In the genomic region with DNA sequence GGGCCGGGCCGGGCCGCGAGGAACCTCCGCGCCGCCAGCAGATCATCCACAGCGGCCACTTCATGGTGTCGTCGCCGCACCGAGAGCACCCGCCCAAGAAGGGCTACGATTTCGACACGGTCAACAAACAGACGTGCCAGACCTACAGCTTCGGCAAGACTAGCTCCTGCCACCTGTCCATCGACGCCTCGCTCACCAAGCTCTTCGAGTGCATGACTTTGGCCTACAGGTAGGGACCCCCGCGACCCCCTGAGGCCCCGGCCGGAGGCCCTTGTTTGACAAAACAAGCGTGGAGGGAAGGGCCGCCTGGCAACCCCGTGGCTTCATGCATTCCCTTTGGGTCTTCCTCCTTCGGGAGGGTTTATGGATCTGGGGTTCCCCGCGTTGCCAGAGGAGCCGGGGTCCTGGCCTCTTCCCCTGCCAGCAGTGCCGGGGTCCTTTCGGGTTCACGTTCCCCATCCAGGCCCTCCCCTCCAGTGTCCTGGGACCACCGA, we compare ENCODE assay signal across 1 cellular context.
TF ChIP-seq lines count a peak whose summit lies in the region.

No MANE protein-coding gene starts in this region.

TF ChIP-seq in HepG2, 621 proteins besides CTCF, POLR2A, EP300 and RAD21 (continued from another document and continues in another):
- TF ChIP-seq, protein P1, sequence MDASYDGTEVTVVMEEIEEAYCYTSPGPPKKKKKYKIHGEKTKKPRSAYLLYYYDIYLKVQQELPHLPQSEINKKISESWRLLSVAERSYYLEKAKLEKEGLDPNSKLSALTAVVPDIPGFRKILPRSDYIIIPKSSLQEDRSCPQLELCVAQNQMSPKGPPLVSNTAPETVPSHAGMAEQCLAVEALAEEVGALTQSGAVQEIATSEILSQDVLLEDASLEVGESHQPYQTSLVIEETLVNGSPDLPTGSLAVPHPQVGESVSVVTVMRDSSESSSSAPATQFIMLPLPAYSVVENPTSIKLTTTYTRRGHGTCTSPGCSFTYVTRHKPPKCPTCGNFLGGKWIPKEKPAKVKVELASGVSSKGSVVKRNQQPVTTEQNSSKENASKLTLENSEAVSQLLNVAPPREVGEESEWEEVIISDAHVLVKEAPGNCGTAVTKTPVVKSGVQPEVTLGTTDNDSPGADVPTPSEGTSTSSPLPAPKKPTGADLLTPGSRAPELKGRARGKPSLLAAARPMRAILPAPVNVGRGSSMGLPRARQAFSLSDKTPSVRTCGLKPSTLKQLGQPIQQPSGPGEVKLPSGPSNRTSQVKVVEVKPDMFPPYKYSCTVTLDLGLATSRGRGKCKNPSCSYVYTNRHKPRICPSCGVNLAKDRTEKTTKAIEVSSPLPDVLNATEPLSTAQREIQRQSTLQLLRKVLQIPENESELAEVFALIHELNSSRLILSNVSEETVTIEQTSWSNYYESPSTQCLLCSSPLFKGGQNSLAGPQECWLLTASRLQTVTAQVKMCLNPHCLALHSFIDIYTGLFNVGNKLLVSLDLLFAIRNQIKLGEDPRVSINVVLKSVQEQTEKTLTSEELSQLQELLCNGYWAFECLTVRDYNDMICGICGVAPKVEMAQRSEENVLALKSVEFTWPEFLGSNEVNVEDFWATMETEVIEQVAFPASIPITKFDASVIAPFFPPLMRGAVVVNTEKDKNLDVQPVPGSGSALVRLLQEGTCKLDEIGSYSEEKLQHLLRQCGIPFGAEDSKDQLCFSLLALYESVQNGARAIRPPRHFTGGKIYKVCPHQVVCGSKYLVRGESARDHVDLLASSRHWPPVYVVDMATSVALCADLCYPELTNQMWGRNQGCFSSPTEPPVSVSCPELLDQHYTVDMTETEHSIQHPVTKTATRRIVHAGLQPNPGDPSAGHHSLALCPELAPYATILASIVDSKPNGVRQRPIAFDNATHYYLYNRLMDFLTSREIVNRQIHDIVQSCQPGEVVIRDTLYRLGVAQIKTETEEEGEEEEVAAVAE (CRISPR knock-in tag; IDR thresholded peaks at IDR 0.05; ENCODE audit: borderline replicate concordance): peak; percentile 64; the same call in 1 of the 2 replicates
- TF ChIP-seq, protein P2, sequence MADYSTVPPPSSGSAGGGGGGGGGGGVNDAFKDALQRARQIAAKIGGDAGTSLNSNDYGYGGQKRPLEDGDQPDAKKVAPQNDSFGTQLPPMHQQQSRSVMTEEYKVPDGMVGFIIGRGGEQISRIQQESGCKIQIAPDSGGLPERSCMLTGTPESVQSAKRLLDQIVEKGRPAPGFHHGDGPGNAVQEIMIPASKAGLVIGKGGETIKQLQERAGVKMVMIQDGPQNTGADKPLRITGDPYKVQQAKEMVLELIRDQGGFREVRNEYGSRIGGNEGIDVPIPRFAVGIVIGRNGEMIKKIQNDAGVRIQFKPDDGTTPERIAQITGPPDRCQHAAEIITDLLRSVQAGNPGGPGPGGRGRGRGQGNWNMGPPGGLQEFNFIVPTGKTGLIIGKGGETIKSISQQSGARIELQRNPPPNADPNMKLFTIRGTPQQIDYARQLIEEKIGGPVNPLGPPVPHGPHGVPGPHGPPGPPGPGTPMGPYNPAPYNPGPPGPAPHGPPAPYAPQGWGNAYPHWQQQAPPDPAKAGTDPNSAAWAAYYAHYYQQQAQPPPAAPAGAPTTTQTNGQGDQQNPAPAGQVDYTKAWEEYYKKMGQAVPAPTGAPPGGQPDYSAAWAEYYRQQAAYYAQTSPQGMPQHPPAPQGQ (CRISPR knock-in tag; IDR thresholded peaks at IDR 0.05; ENCODE audit: borderline replicate concordance): no peak
- TF ChIP-seq ZSCAN22 (CRISPR knock-in tag; IDR thresholded peaks at IDR 0.05): 0 out of 2 replicates have a peak, but pooled peaks have one; percentile 21
- TF ChIP-seq, protein P3, sequence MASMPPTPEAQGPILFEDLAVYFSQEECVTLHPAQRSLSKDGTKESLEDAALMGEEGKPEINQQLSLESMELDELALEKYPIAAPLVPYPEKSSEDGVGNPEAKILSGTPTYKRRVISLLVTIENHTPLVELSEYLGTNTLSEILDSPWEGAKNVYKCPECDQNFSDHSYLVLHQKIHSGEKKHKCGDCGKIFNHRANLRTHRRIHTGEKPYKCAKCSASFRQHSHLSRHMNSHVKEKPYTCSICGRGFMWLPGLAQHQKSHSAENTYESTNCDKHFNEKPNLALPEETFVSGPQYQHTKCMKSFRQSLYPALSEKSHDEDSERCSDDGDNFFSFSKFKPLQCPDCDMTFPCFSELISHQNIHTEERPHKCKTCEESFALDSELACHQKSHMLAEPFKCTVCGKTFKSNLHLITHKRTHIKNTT (CRISPR knock-in tag; IDR thresholded peaks at IDR 0.05): no peak
- peak; percentile 77 for TF ChIP-seq ARNT2 (CRISPR knock-in tag; IDR thresholded peaks at IDR 0.05; ENCODE audit: low read depth)
- TF ChIP-seq ZNF766 (CRISPR knock-in tag; IDR thresholded peaks at IDR 0.05; ENCODE audit: borderline replicate concordance): peak; percentile 93; the same call in 1 of the 2 replicates
- peak; percentile 69; the same call in 1 of the 2 replicates for TF ChIP-seq REL (CRISPR knock-in tag; conservative IDR thresholded peaks at IDR 0.05)
- TF ChIP-seq ZNF451 (CRISPR knock-in tag; IDR thresholded peaks at IDR 0.05): peak; percentile 68; the same call in 1 of the 2 replicates
- peak; percentile 79; the same call in 1 of the 2 replicates for TF ChIP-seq ZNF274 (CRISPR knock-in tag; IDR thresholded peaks at IDR 0.05)
- TF ChIP-seq RBAK (CRISPR knock-in tag; IDR thresholded peaks at IDR 0.05): no peak
- no peak for TF ChIP-seq MBNL3 (CRISPR knock-in tag; conservative IDR thresholded peaks at IDR 0.05)
- TF ChIP-seq SYNCRIP (IDR thresholded peaks at IDR 0.05; ENCODE audit: insufficient read depth, low read depth, low read length): no peak
- TF ChIP-seq NFKB2 (CRISPR knock-in tag; IDR thresholded peaks at IDR 0.05; ENCODE audit: borderline replicate concordance): peak; percentile 97
- TF ChIP-seq, protein P4, sequence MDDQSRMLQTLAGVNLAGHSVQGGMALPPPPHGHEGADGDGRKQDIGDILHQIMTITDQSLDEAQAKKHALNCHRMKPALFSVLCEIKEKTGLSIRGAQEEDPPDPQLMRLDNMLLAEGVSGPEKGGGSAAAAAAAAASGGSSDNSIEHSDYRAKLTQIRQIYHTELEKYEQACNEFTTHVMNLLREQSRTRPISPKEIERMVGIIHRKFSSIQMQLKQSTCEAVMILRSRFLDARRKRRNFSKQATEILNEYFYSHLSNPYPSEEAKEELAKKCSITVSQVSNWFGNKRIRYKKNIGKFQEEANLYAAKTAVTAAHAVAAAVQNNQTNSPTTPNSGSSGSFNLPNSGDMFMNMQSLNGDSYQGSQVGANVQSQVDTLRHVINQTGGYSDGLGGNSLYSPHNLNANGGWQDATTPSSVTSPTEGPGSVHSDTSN (CRISPR knock-in tag; IDR thresholded peaks at IDR 0.05; ENCODE audit: borderline replicate concordance): 0 out of 2 replicates have a peak, but pooled peaks have one; percentile 33
- 0 out of 2 replicates have a peak, but pooled peaks have one; percentile 41 for TF ChIP-seq FOXM1 (CRISPR knock-in tag; IDR thresholded peaks at IDR 0.05)
- peak; percentile 81; the same call in 1 of the 2 replicates for TF ChIP-seq ZNF256 (CRISPR knock-in tag; conservative IDR thresholded peaks at IDR 0.05)
- TF ChIP-seq, protein P5, sequence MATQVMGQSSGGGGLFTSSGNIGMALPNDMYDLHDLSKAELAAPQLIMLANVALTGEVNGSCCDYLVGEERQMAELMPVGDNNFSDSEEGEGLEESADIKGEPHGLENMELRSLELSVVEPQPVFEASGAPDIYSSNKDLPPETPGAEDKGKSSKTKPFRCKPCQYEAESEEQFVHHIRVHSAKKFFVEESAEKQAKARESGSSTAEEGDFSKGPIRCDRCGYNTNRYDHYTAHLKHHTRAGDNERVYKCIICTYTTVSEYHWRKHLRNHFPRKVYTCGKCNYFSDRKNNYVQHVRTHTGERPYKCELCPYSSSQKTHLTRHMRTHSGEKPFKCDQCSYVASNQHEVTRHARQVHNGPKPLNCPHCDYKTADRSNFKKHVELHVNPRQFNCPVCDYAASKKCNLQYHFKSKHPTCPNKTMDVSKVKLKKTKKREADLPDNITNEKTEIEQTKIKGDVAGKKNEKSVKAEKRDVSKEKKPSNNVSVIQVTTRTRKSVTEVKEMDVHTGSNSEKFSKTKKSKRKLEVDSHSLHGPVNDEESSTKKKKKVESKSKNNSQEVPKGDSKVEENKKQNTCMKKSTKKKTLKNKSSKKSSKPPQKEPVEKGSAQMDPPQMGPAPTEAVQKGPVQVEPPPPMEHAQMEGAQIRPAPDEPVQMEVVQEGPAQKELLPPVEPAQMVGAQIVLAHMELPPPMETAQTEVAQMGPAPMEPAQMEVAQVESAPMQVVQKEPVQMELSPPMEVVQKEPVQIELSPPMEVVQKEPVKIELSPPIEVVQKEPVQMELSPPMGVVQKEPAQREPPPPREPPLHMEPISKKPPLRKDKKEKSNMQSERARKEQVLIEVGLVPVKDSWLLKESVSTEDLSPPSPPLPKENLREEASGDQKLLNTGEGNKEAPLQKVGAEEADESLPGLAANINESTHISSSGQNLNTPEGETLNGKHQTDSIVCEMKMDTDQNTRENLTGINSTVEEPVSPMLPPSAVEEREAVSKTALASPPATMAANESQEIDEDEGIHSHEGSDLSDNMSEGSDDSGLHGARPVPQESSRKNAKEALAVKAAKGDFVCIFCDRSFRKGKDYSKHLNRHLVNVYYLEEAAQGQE (IDR thresholded peaks at IDR 0.05; ENCODE audit: borderline replicate concordance in 1 of 2, low read depth in 1 of 2, low read length in 2 of 2): no peak
- no peak; the same call in 1 of the 2 replicates for TF ChIP-seq BRCA1 (CRISPR knock-in tag; IDR thresholded peaks at IDR 0.05)
- 0 out of 2 replicates have a peak, but pooled peaks have one; percentile 70 for TF ChIP-seq TEAD2 (CRISPR knock-in tag; IDR thresholded peaks at IDR 0.05)
- TF ChIP-seq, protein P6, sequence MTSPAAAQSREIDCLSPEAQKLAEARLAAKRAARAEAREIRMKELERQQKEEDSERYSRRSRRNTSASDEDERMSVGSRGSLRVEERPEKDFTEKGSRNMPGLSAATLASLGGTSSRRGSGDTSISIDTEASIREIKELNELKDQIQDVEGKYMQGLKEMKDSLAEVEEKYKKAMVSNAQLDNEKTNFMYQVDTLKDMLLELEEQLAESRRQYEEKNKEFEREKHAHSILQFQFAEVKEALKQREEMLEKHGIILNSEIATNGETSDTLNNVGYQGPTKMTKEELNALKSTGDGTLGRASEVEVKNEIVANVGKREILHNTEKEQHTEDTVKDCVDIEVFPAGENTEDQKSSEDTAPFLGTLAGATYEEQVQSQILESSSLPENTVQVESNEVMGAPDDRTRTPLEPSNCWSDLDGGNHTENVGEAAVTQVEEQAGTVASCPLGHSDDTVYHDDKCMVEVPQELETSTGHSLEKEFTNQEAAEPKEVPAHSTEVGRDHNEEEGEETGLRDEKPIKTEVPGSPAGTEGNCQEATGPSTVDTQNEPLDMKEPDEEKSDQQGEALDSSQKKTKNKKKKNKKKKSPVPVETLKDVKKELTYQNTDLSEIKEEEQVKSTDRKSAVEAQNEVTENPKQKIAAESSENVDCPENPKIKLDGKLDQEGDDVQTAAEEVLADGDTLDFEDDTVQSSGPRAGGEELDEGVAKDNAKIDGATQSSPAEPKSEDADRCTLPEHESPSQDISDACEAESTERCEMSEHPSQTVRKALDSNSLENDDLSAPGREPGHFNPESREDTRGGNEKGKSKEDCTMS (CRISPR knock-in tag; conservative IDR thresholded peaks at IDR 0.05): no peak
- TF ChIP-seq, protein P7, sequence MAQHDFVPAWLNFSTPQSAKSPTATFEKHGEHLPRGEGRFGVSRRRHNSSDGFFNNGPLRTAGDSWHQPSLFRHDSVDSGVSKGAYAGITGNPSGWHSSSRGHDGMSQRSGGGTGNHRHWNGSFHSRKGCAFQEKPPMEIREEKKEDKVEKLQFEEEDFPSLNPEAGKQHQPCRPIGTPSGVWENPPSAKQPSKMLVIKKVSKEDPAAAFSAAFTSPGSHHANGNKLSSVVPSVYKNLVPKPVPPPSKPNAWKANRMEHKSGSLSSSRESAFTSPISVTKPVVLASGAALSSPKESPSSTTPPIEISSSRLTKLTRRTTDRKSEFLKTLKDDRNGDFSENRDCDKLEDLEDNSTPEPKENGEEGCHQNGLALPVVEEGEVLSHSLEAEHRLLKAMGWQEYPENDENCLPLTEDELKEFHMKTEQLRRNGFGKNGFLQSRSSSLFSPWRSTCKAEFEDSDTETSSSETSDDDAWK (CRISPR knock-in tag; IDR thresholded peaks at IDR 0.05): no peak
- TF ChIP-seq, protein P8, sequence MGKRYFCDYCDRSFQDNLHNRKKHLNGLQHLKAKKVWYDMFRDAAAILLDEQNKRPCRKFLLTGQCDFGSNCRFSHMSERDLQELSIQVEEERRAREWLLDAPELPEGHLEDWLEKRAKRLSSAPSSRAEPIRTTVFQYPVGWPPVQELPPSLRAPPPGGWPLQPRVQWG (CRISPR knock-in tag; IDR thresholded peaks at IDR 0.05; ENCODE audit: borderline replicate concordance, low read depth): no peak
- 0 out of 2 replicates have a peak, but pooled peaks have one; percentile 27 for TF ChIP-seq KAT7 (CRISPR knock-in tag; IDR thresholded peaks at IDR 0.05; ENCODE audit: borderline replicate concordance)
- no peak for TF ChIP-seq RORA (CRISPR knock-in tag; IDR thresholded peaks at IDR 0.05)
- TF ChIP-seq ZNF598 (CRISPR knock-in tag; IDR thresholded peaks at IDR 0.05; ENCODE audit: borderline replicate concordance): no peak
- peak; percentile 80; the same call in 1 of the 2 replicates for TF ChIP-seq ZFP41 (CRISPR knock-in tag; IDR thresholded peaks at IDR 0.05; ENCODE audit: borderline replicate concordance)
- TF ChIP-seq, protein P9, sequence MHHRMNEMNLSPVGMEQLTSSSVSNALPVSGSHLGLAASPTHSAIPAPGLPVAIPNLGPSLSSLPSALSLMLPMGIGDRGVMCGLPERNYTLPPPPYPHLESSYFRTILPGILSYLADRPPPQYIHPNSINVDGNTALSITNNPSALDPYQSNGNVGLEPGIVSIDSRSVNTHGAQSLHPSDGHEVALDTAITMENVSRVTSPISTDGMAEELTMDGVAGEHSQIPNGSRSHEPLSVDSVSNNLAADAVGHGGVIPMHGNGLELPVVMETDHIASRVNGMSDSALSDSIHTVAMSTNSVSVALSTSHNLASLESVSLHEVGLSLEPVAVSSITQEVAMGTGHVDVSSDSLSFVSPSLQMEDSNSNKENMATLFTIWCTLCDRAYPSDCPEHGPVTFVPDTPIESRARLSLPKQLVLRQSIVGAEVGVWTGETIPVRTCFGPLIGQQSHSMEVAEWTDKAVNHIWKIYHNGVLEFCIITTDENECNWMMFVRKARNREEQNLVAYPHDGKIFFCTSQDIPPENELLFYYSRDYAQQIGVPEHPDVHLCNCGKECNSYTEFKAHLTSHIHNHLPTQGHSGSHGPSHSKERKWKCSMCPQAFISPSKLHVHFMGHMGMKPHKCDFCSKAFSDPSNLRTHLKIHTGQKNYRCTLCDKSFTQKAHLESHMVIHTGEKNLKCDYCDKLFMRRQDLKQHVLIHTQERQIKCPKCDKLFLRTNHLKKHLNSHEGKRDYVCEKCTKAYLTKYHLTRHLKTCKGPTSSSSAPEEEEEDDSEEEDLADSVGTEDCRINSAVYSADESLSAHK (CRISPR knock-in tag; IDR thresholded peaks at IDR 0.05; ENCODE audit: borderline replicate concordance): 0 out of 2 replicates have a peak, but pooled peaks have one; percentile 37
- peak; percentile 46 for TF ChIP-seq HOXA3 (CRISPR knock-in tag; IDR thresholded peaks at IDR 0.05)
- peak; percentile 53; the same call in 1 of the 2 replicates for TF ChIP-seq ZNF737 (CRISPR knock-in tag; IDR thresholded peaks at IDR 0.05; ENCODE audit: borderline replicate concordance)
- TF ChIP-seq, protein P10, sequence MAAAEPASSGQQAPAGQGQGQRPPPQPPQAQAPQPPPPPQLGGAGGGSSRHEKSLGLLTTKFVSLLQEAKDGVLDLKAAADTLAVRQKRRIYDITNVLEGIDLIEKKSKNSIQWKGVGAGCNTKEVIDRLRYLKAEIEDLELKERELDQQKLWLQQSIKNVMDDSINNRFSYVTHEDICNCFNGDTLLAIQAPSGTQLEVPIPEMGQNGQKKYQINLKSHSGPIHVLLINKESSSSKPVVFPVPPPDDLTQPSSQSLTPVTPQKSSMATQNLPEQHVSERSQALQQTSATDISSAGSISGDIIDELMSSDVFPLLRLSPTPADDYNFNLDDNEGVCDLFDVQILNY (CRISPR knock-in tag; conservative IDR thresholded peaks at IDR 0.05): no peak
- TF ChIP-seq ZNF768 (CRISPR knock-in tag; IDR thresholded peaks at IDR 0.05): peak; percentile 62; the same call in 1 of the 2 replicates
